8 cellular contexts compared by ENCODE assay signal in the genomic region with DNA sequence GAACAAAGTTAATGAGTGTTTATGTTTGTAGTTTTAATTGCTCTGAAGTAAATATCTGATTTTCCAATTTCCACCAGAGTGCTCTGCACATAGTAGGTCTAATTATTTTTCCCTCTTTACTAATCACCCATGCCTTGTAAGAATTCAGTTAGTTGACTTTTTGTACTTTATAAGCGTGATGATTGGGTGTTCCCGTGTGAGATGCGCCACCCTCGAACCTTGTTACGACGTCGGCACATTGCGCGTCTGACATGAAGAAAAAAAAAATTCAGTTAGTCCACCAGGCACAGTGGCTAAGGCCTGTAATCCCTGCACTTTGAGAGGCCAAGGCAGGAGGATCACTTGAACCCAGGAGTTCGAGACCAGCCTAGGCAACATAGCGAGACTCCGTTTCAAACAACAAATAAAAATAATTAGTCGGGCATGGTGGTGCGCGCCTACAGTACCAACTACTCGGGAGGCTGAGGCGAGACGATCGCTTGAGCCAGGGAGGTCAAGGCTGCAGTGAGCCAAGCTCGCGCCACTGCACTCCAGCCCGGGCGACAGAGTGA. TPM values are rescaled to one million over a fixed set of nuclear protein-coding genes. Genes with fewer than 3 reads are reported as not detected.
DNase-seq lines count a peak whose midpoint lies in the region; ATAC-seq, FAIRE-seq and TF ChIP-seq lines count a peak whose summit lies in the region.

No MANE protein-coding gene starts in this region.

- H3K9me3 ChIP-seq in keratinocyte (ENCODE audit: control insufficient read depth, low read depth, low read length) (no peaks in the 10 kb centered on the region), suprapubic skin (no peaks in the 10 kb centered on the region)

- dilution Hi-C loops in keratinocyte (cut with MboI; ENCODE audit: extremely low pct_ligation_motif_present, low sequenced_read_pairs), result no loop called here

- no peaks in the 10 kb centered on the region for H3K9me3 Mint-ChIP-seq in activated T-helper 17 cell treated with anti-CD3 and anti-CD28 coated beads, Interleukin-2, amount 50 U/mL, for 72 hours

- H3K4me3 Mint-ChIP-seq in activated T-helper 17 cell treated with anti-CD3 and anti-CD28 coated beads, Interleukin-2, amount 50 U/mL, for 72 hours, result peak overlapping the region; percentile 96

- FAIRE-seq in keratinocyte (lab: Jason Lieb, UNC), result no peak

- TF ChIP-seq EP300 in suprapubic skin (IDR thresholded peaks at IDR 0.05), result no peak

- peaks cover 39% of the 10 kb centered on the region for H3K79me2 ChIP-seq in keratinocyte (ENCODE audit: control insufficient read depth, insufficient read depth, low read length)

- H3K36me3 ChIP-seq in keratinocyte (ENCODE audit: control insufficient read depth in 2 of 2, extremely low read depth in 1 of 2, insufficient read depth in 2 of 2, low read length in 2 of 2) (peaks cover 0 to 5% of the 10 kb centered on the region in 2 experiments), suprapubic skin (no peaks in the 10 kb centered on the region)

- peaks cover 45% of the 10 kb centered on the region for H3K36me3 Mint-ChIP-seq in activated T-helper 17 cell treated with anti-CD3 and anti-CD28 coated beads, Interleukin-2, amount 50 U/mL, for 72 hours (ENCODE audit: low read depth)

- peak overlapping the region; percentile 45 for H3K4me2 ChIP-seq in keratinocyte (ENCODE audit: control insufficient read depth, extremely low read depth, insufficient read depth, low read depth, low read length)

- peak overlapping the region; percentile 46 for H2AFZ ChIP-seq in keratinocyte (ENCODE audit: control insufficient read depth, low read length)

- H3K4me1 ChIP-seq in keratinocyte (ENCODE audit: control insufficient read depth, extremely low read depth, insufficient read depth, low read length), result peaks cover 22% of the 10 kb centered on the region
- H3K4me1 ChIP-seq in suprapubic skin, result peaks cover 29% of the 10 kb centered on the region

- ATAC-seq in activated T-helper 17 cell treated with anti-CD3 and anti-CD28 coated beads, Interleukin-2, amount 50 U/mL, for 72 hours (replicated peaks), result peak; percentile 3

- no peak overlapping the region for H3K27ac ChIP-seq in keratinocyte (ENCODE audit: control insufficient read depth, insufficient read depth, low read length)
- no peak overlapping the region for H3K27ac ChIP-seq in suprapubic skin

- H3K27ac Mint-ChIP-seq in activated T-helper 17 cell treated with anti-CD3 and anti-CD28 coated beads, Interleukin-2, amount 50 U/mL, for 72 hours, result peak overlapping the region; percentile 87

- WGBS in suprapubic skin, result 83% methylated on average over 23 of the region's 23 CpGs

- H3K4me1 Mint-ChIP-seq in activated T-helper 17 cell treated with anti-CD3 and anti-CD28 coated beads, Interleukin-2, amount 50 U/mL, for 72 hours, result peaks cover 14% of the 10 kb centered on the region

- H3K27me3 ChIP-seq in keratinocyte (ENCODE audit: control insufficient read depth, extremely low read depth, insufficient read depth, low read length), result no peaks in the 10 kb centered on the region
- H3K27me3 ChIP-seq in suprapubic skin, result no peaks in the 10 kb centered on the region

- TF ChIP-seq CTCF in keratinocyte (optimal IDR thresholded peaks at IDR 0.05 in 1 of 3, IDR thresholded peaks at IDR 0.05 in 1 of 3, conservative IDR thresholded peaks at IDR 0.05 in 1 of 3; ENCODE audit: extremely low read depth in 1 of 3, insufficient read depth in 2 of 3, low read length in 3 of 3) (no peak), suprapubic skin (IDR thresholded peaks at IDR 0.05) (no peak)

- H3K4me3 ChIP-seq in keratinocyte (ENCODE audit: control insufficient read depth in 2 of 3, extremely low read depth in 1 of 3, insufficient read depth in 2 of 3, low read depth in 1 of 3, low read length in 3 of 3) (peak overlapping the region in 1 of 3 experiments; percentile 13), suprapubic skin (peak overlapping the region; percentile 55)

- peaks cover 2% of the 10 kb centered on the region for H4K20me1 ChIP-seq in keratinocyte (ENCODE audit: control insufficient read depth, extremely low read depth, insufficient read depth, low read length)

- TF ChIP-seq POLR2A in suprapubic skin (IDR thresholded peaks at IDR 0.05), result no peak

- no peaks in the 10 kb centered on the region for H3K27me3 Mint-ChIP-seq in activated T-helper 17 cell treated with anti-CD3 and anti-CD28 coated beads, Interleukin-2, amount 50 U/mL, for 72 hours

- in situ Hi-C loops in G401 (cut with HindIII; ENCODE audit: low sequenced_read_pairs), result no loop called here

- DNase-seq in activated CD4-positive, CD25-positive, alpha-beta regulatory T cell treated with anti-CD3 and anti-CD28 coated beads, Interleukin-2, amount 50 U/mL, for 72 hours, result peak; percentile 37
- DNase-seq in activated CD4-positive, CD25-positive, alpha-beta regulatory T cell (lab: John Stamatoyannopoulos, UW), result no peak
- DNase-seq in keratinocyte (ENCODE audit: low read depth, low spot score), result no peak
- DNase-seq in suprapubic skin (ENCODE audit: low spot score in 2 of 2), result no peak
- no peak for DNase-seq in HT-29 (ENCODE audit: low spot score)
- no peak for DNase-seq in G401 (ENCODE audit: low spot score)
- DNase-seq in activated CD8-positive, alpha-beta memory T cell treated with anti-CD3 and anti-CD28 coated beads for 24 hours, result no peak

- H3K9ac ChIP-seq in keratinocyte (ENCODE audit: control insufficient read depth, extremely low read depth, insufficient read depth, low read length), result no peak overlapping the region

- H3K9me1 ChIP-seq in keratinocyte (ENCODE audit: control insufficient read depth, extremely low read depth, insufficient read depth, low read length), result no peaks in the 10 kb centered on the region

RNA-seq across cellular contexts. Expression of a gene that starts 0.5 kb away (rescaled TPM):
- 10 to 100 TPM; 62.7 to 63.7 TPM for total RNA-seq in activated T-helper 17 cell treated with anti-CD3 and anti-CD28 coated beads, Interleukin-2, amount 50 U/mL, for 72 hours
- 13.5 to 18.3 TPM (median 13.5 TPM) in 3 replicates for polyA plus RNA-seq in keratinocyte
- polyA plus RNA-seq in keratinocyte (2011; ENCODE audit: low read depth), result 12.3 TPM
- 9.6 and 12.0 TPM in 2 replicates for polyA plus RNA-seq in keratinocyte (2011; cell fraction: cytosol; rRNA removed)
- polyA plus RNA-seq in keratinocyte (2011; cell fraction: nucleus; rRNA removed), result 19.8 and 20.9 TPM in 2 replicates
- polyA plus RNA-seq in keratinocyte (2012; ENCODE audit: low replicate concordance), result 23.9 and 25.4 TPM in 2 replicates
- 12.5 to 20.0 TPM (median 18.7 TPM) in 3 replicates for polyA minus RNA-seq in keratinocyte
- 15.2 TPM for polyA minus RNA-seq in keratinocyte (2011; cell fraction: cytosol; rRNA and poly(A)+ RNA removed)
- polyA minus RNA-seq in keratinocyte (2011; cell fraction: nucleus; rRNA and poly(A)+ RNA removed), result 5.7 and 9.9 TPM in 2 replicates
- 10 to 100 TPM; 36.4 to 49.1 (median 42.8) TPM for total RNA-seq in suprapubic skin
- total RNA-seq in HT-29 (2014; rRNA removed; shearing (Covaris generic)), result 24.8 and 27.4 TPM in 2 replicates
- total RNA-seq in G401 (2014; rRNA removed; shearing (Covaris generic)), result 88.5 and 95.8 TPM in 2 replicates

RNA-seq across cellular contexts. Expression of a gene that starts 23.6 kb away (rescaled TPM):
- 10 to 100 TPM in 1 of 2 donors, 1 to 10 TPM in 1; 5.6 to 10.1 TPM for total RNA-seq in activated T-helper 17 cell treated with anti-CD3 and anti-CD28 coated beads, Interleukin-2, amount 50 U/mL, for 72 hours
- polyA plus RNA-seq in keratinocyte, result 3.5 to 6.2 TPM (median 5.3 TPM) in 3 replicates
- polyA plus RNA-seq in keratinocyte (2011; ENCODE audit: low read depth), result 2.1 TPM
- polyA plus RNA-seq in keratinocyte (2011; cell fraction: cytosol; rRNA removed), result 4.0 and 5.0 TPM in 2 replicates
- polyA plus RNA-seq in keratinocyte (2011; cell fraction: nucleus; rRNA removed), result 7.8 and 8.2 TPM in 2 replicates
- 2.5 and 4.7 TPM in 2 replicates for polyA plus RNA-seq in keratinocyte (2012; ENCODE audit: low replicate concordance)
- 2.7 to 6.3 TPM (median 5.2 TPM) in 3 replicates for polyA minus RNA-seq in keratinocyte
- 4.6 TPM for polyA minus RNA-seq in keratinocyte (2011; cell fraction: cytosol; rRNA and poly(A)+ RNA removed)
- polyA minus RNA-seq in keratinocyte (2011; cell fraction: nucleus; rRNA and poly(A)+ RNA removed), result 7.2 and 8.1 TPM in 2 replicates
- total RNA-seq in suprapubic skin, result 10 to 100 TPM in 1 of 4 donors, 1 to 10 TPM in 3; 3.6 to 13.6 (median 7.4) TPM
- total RNA-seq in HT-29 (2014; rRNA removed; shearing (Covaris generic)), result 4.9 and 5.7 TPM in 2 replicates
- 2.4 and 2.5 TPM in 2 replicates for total RNA-seq in G401 (2014; rRNA removed; shearing (Covaris generic))

RNA-seq across cellular contexts. Expression of a gene that starts 25.6 kb away (rescaled TPM):
- total RNA-seq in activated T-helper 17 cell treated with anti-CD3 and anti-CD28 coated beads, Interleukin-2, amount 50 U/mL, for 72 hours, result 100 to 1,000 TPM in 1 of 2 donors, 10 to 100 TPM in 1; 93.3 to 111 TPM
- 279 to 295 TPM (median 280 TPM) in 3 replicates for polyA plus RNA-seq in keratinocyte
- polyA plus RNA-seq in keratinocyte (2011; ENCODE audit: low read depth), result 20.1 TPM
- 217 and 309 TPM in 2 replicates for polyA plus RNA-seq in keratinocyte (2011; cell fraction: cytosol; rRNA removed)
- 65.6 and 71.4 TPM in 2 replicates for polyA plus RNA-seq in keratinocyte (2011; cell fraction: nucleus; rRNA removed)
- polyA plus RNA-seq in keratinocyte (2012; ENCODE audit: low replicate concordance), result 202 and 211 TPM in 2 replicates
- polyA minus RNA-seq in keratinocyte, result 64.4 to 124 TPM (median 95.1 TPM) in 3 replicates
- polyA minus RNA-seq in keratinocyte (2011; cell fraction: cytosol; rRNA and poly(A)+ RNA removed), result 65.8 TPM
- 20.9 and 27.1 TPM in 2 replicates for polyA minus RNA-seq in keratinocyte (2011; cell fraction: nucleus; rRNA and poly(A)+ RNA removed)
- total RNA-seq in suprapubic skin, result 100 to 1,000 TPM in 1 of 4 donors, 10 to 100 TPM in 3; 51.7 to 101 (median 83.9) TPM
- 41.7 and 42.3 TPM in 2 replicates for total RNA-seq in HT-29 (2014; rRNA removed; shearing (Covaris generic))
- total RNA-seq in G401 (2014; rRNA removed; shearing (Covaris generic)), result 114 and 121 TPM in 2 replicates

RNA-seq across cellular contexts. Expression of a gene that starts 33.0 kb away (rescaled TPM):
- not detected for total RNA-seq in activated T-helper 17 cell treated with anti-CD3 and anti-CD28 coated beads, Interleukin-2, amount 50 U/mL, for 72 hours
- not detected in 3 replicates for polyA plus RNA-seq in keratinocyte
- polyA plus RNA-seq in keratinocyte (2011; ENCODE audit: low read depth), result not detected
- not detected in 2 replicates for polyA plus RNA-seq in keratinocyte (2011; cell fraction: cytosol; rRNA removed)
- not detected in 2 replicates for polyA plus RNA-seq in keratinocyte (2011; cell fraction: nucleus; rRNA removed)
- polyA plus RNA-seq in keratinocyte (2012; ENCODE audit: low replicate concordance), result not detected in 2 replicates
- polyA minus RNA-seq in keratinocyte, result not detected in 3 replicates
- polyA minus RNA-seq in keratinocyte (2011; cell fraction: cytosol; rRNA and poly(A)+ RNA removed), result not detected
- not detected in 2 replicates for polyA minus RNA-seq in keratinocyte (2011; cell fraction: nucleus; rRNA and poly(A)+ RNA removed)
- not detected for total RNA-seq in suprapubic skin
- total RNA-seq in HT-29 (2014; rRNA removed; shearing (Covaris generic)), result not detected in 2 replicates
- total RNA-seq in G401 (2014; rRNA removed; shearing (Covaris generic)), result not detected in 2 replicates
